ENCODE assay signal across 12 cellular contexts in genomic region chr22:45006873-45007246, GRCh38. TPM values are rescaled to one million over a fixed set of nuclear protein-coding genes. Genes with fewer than 3 reads are reported as not detected.
A peak's percentile ranks its signal among the peaks of the same experiment; 100 is the strongest.
DNase-seq lines count a peak whose midpoint lies in the region; ATAC-seq and TF ChIP-seq lines count a peak whose summit lies in the region.
"Had no signal": no experiment of that assay in that cellular context is flagged by ENCODE, and none has a peak within 500 bp of the region (broad histone marks: within the 10 kb centered on the region; RNA-seq: fewer than 3 reads in every experiment).

No MANE protein-coding gene starts in this region.

- ATAC-seq in left cardiac atrium = peak; percentile 51 to 70

- no peaks in the 10 kb centered on the region for H3K9me3 ChIP-seq in A673 (ENCODE audit: low read depth, low read length, poor library complexity, severe bottlenecking)
- H3K9me3 ChIP-seq in NT2/D1 (ENCODE audit: insufficient read depth, low read length) = 0 out of 2 replicates have a peak, but pooled peaks cover 6% of the 10 kb centered on the region
- no peaks in the 10 kb centered on the region for H3K9me3 ChIP-seq in osteoblast (ENCODE audit: low read depth, low read length)
- H3K9me3 ChIP-seq: BLaER1 treated with 17β-estradiol and CSF1 and Interleukin-3, amounts not matched to agents 10 nM and 100 nM had no signal

- DNase-seq in A673 (ENCODE audit: low spot score) = peak; percentile 37
- DNase-seq in NT2/D1 (ENCODE audit: low read depth, low spot score) = no peak
- DNase-seq in left cardiac atrium = peak; percentile 53
- no peak for DNase-seq in osteoblast (ENCODE audit: insufficient read length, low spot score, missing footprints)
- DNase-seq in AG08396 (ENCODE audit: low spot score) = no peak
- DNase-seq in stimulated activated naive CD4-positive, alpha-beta T cell (lab: John Stamatoyannopoulos, UW) = no peak
- DNase-seq in lower leg skin (ENCODE audit: low spot score in 2 of 2) = no peak
- no peak for DNase-seq in activated naive CD4-positive, alpha-beta T cell treated with anti-CD3 and anti-CD28 coated beads, Interleukin-2, amount 50 U/mL, for 16 hours
- DNase-seq: NCI-H1092 treated with DMSO at 0.1 percent for 48 hours; stimulated activated naive CD4-positive, alpha-beta T cell treated with Interleukin-2 at 50 U/mL for 16 hours; T-helper 2 cell had no signal

- no peak for TF ChIP-seq POLR2A in lower leg skin (IDR thresholded peaks at IDR 0.05)

- peak overlapping the region; percentile 98 for H3K4me3 ChIP-seq in A673 (ENCODE audit: low read depth, low read length, poor library complexity, severe bottlenecking)
- H3K4me3 ChIP-seq in NT2/D1 (ENCODE audit: insufficient read length, low read depth) = peak overlapping the region; percentile 50
- no peak overlapping the region for H3K4me3 ChIP-seq in osteoblast (ENCODE audit: insufficient read depth, low read length)
- H3K4me3 ChIP-seq in lower leg skin (ENCODE audit: low read depth, poor library complexity, severe bottlenecking) = no peak overlapping the region
- H3K4me3 ChIP-seq: BLaER1 treated with 17β-estradiol and CSF1 and Interleukin-3, amounts not matched to agents 10 nM and 100 nM had no signal

- peak overlapping the region; percentile 13 for H3K4me2 ChIP-seq in osteoblast (ENCODE audit: insufficient read depth, low read length)
- H3K4me2 ChIP-seq: BLaER1 treated with 17β-estradiol and CSF1 and Interleukin-3, amounts not matched to agents 10 nM and 100 nM had no signal

- H3K36me3 ChIP-seq in A673 (ENCODE audit: insufficient read depth, low read length, poor library complexity, severe bottlenecking) (peaks cover 4% of the 10 kb centered on the region), NT2/D1 (ENCODE audit: insufficient read depth, insufficient read length, low read length) (peaks cover 5% of the 10 kb centered on the region), osteoblast (ENCODE audit: insufficient read depth, low read length) (no peaks in the 10 kb centered on the region)
- H3K36me3 ChIP-seq: BLaER1 treated with 17β-estradiol and CSF1 and Interleukin-3, amounts not matched to agents 10 nM and 100 nM had no signal

- peaks cover 6% of the 10 kb centered on the region for H3K4me1 ChIP-seq in A673 (ENCODE audit: insufficient read depth, low read length, poor library complexity, severe bottlenecking)
- peaks cover 4% of the 10 kb centered on the region for H3K4me1 ChIP-seq in NT2/D1 (ENCODE audit: insufficient read depth, insufficient read length)
- no peaks in the 10 kb centered on the region for H3K4me1 ChIP-seq in osteoblast (ENCODE audit: insufficient read depth, low read length)

- H3K9ac ChIP-seq in NT2/D1 (ENCODE audit: insufficient read length, low read depth) = peak overlapping the region; percentile 67
- H3K9ac ChIP-seq: BLaER1 treated with 17β-estradiol and CSF1 and Interleukin-3, amounts not matched to agents 10 nM and 100 nM had no signal

- no peak overlapping the region for H2AFZ ChIP-seq in osteoblast (ENCODE audit: low read length)

- no peaks in the 10 kb centered on the region for H3K27me3 ChIP-seq in A673 (replicated peaks; ENCODE audit: insufficient read depth, low read depth, low read length, poor library complexity)
- no peaks in the 10 kb centered on the region for H3K27me3 ChIP-seq in NT2/D1 (ENCODE audit: insufficient read depth, insufficient read length)
- peaks cover 59% of the 10 kb centered on the region for H3K27me3 ChIP-seq in osteoblast (ENCODE audit: insufficient read depth, low read length)

- intact Hi-C loops in A673 (cut with micrococcal nuclease; ENCODE audit: unreplicated experiment) = no loop called here
- intact Hi-C loops in left cardiac atrium (cut with DNase I) = no loop called here
- intact Hi-C loops in lower leg skin (cut with DNase I; ENCODE audit: low total_unique reads) = no loop called here

- no peaks in the 10 kb centered on the region for H3K79me2 ChIP-seq in osteoblast (ENCODE audit: insufficient read depth, low read length)

- CTCF ChIA-PET in A673 (lab: Charles Lee) = interaction anchor here (0.7 kb wide), 1 partner anchor 172 kb away, joined by 3 read pairs; no protein-coding TSS in a partner anchor

- TF ChIP-seq CTCF in A673 (conservative IDR thresholded peaks at IDR 0.05; ENCODE audit: low read depth, low read length) (no peak), osteoblast (IDR thresholded peaks at IDR 0.05; ENCODE audit: extremely low read depth, low read depth, low read length) (no peak), lower leg skin (IDR thresholded peaks at IDR 0.05) (no peak)

- H3K27ac ChIP-seq in A673 (ENCODE audit: low read depth, low read length, poor library complexity, severe bottlenecking) (peak overlapping the region; percentile 52), osteoblast (ENCODE audit: low read depth, low read length) (no peak overlapping the region)
- H3K27ac ChIP-seq: BLaER1 treated with 17β-estradiol and CSF1 and Interleukin-3, amounts not matched to agents 10 nM and 100 nM had no signal

- 1 to 3% methylated on average over 26 to 29 of the region's 33 CpGs for WGBS in lower leg skin, 2 donors

- no peaks in the 10 kb centered on the region for H4K20me1 ChIP-seq in osteoblast (ENCODE audit: insufficient read depth, low read length)

- POLR2A ChIA-PET in A673 (lab: Charles Lee; ENCODE audit: low non-redundant PET) = no interaction called here

- BruUV-seq in A673 (replicated peaks; lab: Mats Ljungman, UMichigan) = no TSS peak

RNA-seq across cellular contexts. Expression of gene PHF21B, which starts 2.9 kb away (rescaled TPM):
- total RNA-seq in A673 (2021) = 13.2 and 17.9 TPM in 2 replicates
- under 1 TPM; 0.71 to 0.76 TPM for total RNA-seq in left cardiac atrium
- total RNA-seq in osteoblast = not detected in 2 replicates
- under 1 TPM in 2 of 4 donors, not detected in 2; 0.17 to 0.62 TPM for total RNA-seq in lower leg skin

Comparison
In these comparisons a context has a peak if more than half of its experiments do, and no peak if none do; other contexts are left out.
1. DNase-seq: peak in A673 (single experiment) and left cardiac atrium (single experiment); none in NT2/D1 (single experiment), osteoblast (single experiment), AG08396 (single experiment), stimulated activated naive CD4-positive, alpha-beta T cell (0 of 6), lower leg skin (0 of 2) and activated naive CD4-positive, alpha-beta T cell treated with anti-CD3 and anti-CD28 coated beads, Interleukin-2, amount 50 U/mL, for 16 hours (single experiment).
2. H3K4me3 ChIP-seq: peak in A673 (single experiment) and NT2/D1 (single experiment); none in osteoblast (single experiment) and lower leg skin (single experiment).